14 cellular contexts compared by ENCODE assay signal in genomic region chr1:110749960-110750359, GRCh38.
"Had no signal": no experiment of that assay in that cellular context is flagged by ENCODE, and none has a peak within 500 bp of the region (broad histone marks: within the 10 kb centered on the region; RNA-seq: fewer than 3 reads in every experiment).

No MANE protein-coding gene starts in this region.

- DNase-seq: activated CD4-positive, alpha-beta T cell treated with anti-CD3 and anti-CD28 coated beads for 48 hours; activated CD8-positive, alpha-beta T cell treated with anti-CD3 and anti-CD28 coated beads, Interleukin-2, amount 10 ng/mL, durations not matched to agents 7 days and 5 days; activated naive CD4-positive, alpha-beta T cell treated with Interleukin-2 at 50 U/mL for 16 hours; activated naive CD8-positive, alpha-beta T cell treated with anti-CD3 and anti-CD28 coated beads, Interleukin-2, amount 50 U/mL, for 24 hours; central memory CD4-positive, alpha-beta T cell; hippocampal formation; kidney glomerular epithelial cell; pancreas; stimulated activated CD4-positive, alpha-beta T cell treated with anti-CD3 and anti-CD28 coated beads, Interleukin-4, amount 100 ng/mL, for 4 hours; thyroid gland; uterus had no signal

- H3K27me3 ChIP-seq: pancreas, thyroid gland had no signal

- H3K9me3 Mint-ChIP-seq: activated naive CD8-positive, alpha-beta T cell treated with anti-CD3 and anti-CD28 coated beads, Interleukin-2, amount 50 U/mL, for 24 hours; dendritic cell treated with granulocyte-macrophage colony-stimulating factor and Interleukin-4, amounts not matched to agents 40 ng/mL and 50 ng/mL, for 4 days; neural crest cell had no signal

- H3K27ac Mint-ChIP-seq: activated CD8-positive, alpha-beta T cell treated with anti-CD3 and anti-CD28 coated beads, Interleukin-2, amount 10 ng/mL, durations not matched to agents 7 days and 5 days; activated naive CD8-positive, alpha-beta T cell treated with anti-CD3 and anti-CD28 coated beads, Interleukin-2, amount 50 U/mL, for 24 hours; dendritic cell treated with granulocyte-macrophage colony-stimulating factor and Interleukin-4, amounts not matched to agents 40 ng/mL and 50 ng/mL, for 4 days had no signal

- H3K36me3 ChIP-seq: pancreas, thyroid gland, uterus had no signal

- H3K4me3 ChIP-seq: pancreas, skin epidermis, thyroid gland, uterus had no signal

- ATAC-seq: activated CD8-positive, alpha-beta T cell treated with anti-CD3 and anti-CD28 coated beads, Interleukin-2, amount 10 ng/mL, durations not matched to agents 7 days and 5 days; activated naive CD8-positive, alpha-beta T cell treated with anti-CD3 and anti-CD28 coated beads, Interleukin-2, amount 50 U/mL, for 24 hours had no signal

- H3K27ac ChIP-seq: pancreas, skin epidermis, thyroid gland, uterus had no signal

- H3K4me3 Mint-ChIP-seq: activated CD8-positive, alpha-beta T cell treated with anti-CD3 and anti-CD28 coated beads, Interleukin-2, amount 10 ng/mL, durations not matched to agents 7 days and 5 days; activated naive CD8-positive, alpha-beta T cell treated with anti-CD3 and anti-CD28 coated beads, Interleukin-2, amount 50 U/mL, for 24 hours; dendritic cell treated with granulocyte-macrophage colony-stimulating factor and Interleukin-4, amounts not matched to agents 40 ng/mL and 50 ng/mL, for 4 days; neural crest cell had no signal

- H3K4me1 Mint-ChIP-seq: neural crest cell had no signal

- H3K9me3 ChIP-seq: pancreas, thyroid gland, uterus had no signal

- H3K4me1 ChIP-seq: pancreas, thyroid gland, uterus had no signal
